Comparison of ENCODE assay signal across 19 cellular contexts in genomic region chr20:58927490-58928061, GRCh38.
"Had no signal": no experiment of that assay in that cellular context is flagged by ENCODE, and none has a peak within 500 bp of the region (broad histone marks: within the 10 kb centered on the region; RNA-seq: fewer than 3 reads in every experiment).

No MANE protein-coding gene starts in this region.

- H3K27me3 ChIP-seq: neutrophil, right atrium auricular region, suprapubic skin, thyroid gland, uterus had no signal

- H3K4me1 ChIP-seq: esophagus squamous epithelium, foreskin keratinocyte, right atrium auricular region, suprapubic skin, uterus had no signal

- ATAC-seq: foreskin keratinocyte; left ventricle myocardium superior; mucosa of descending colon; naive thymus-derived CD8-positive, alpha-beta T cell; stimulated activated effector memory CD8-positive, alpha-beta T cell treated with anti-CD3 and anti-CD28 coated beads, Interleukin-12 subunit alpha, Interleukin-12 subunit beta, amount 100 ng/mL, for 72 hours; stimulated activated naive CD8-positive, alpha-beta T cell treated with anti-CD3 and anti-CD28 coated beads, Interleukin-15, Interleukin-2, amounts not matched to agents 100 U/mL and 50 U/mL, for 24 hours had no signal

- H3K27ac ChIP-seq: esophagus squamous epithelium, foreskin keratinocyte, neutrophil, right atrium auricular region, suprapubic skin, thyroid gland, uterus had no signal

- H3K36me3 ChIP-seq: esophagus squamous epithelium, neutrophil, right atrium auricular region, suprapubic skin, thyroid gland, uterus had no signal

- DNase-seq: effector memory CD4-positive, alpha-beta T cell; esophagus squamous epithelium; foreskin keratinocyte; immature natural killer cell; left ventricle myocardium superior; mucosa of descending colon; naive thymus-derived CD8-positive, alpha-beta T cell; posterior cingulate gyrus; small intestine; stimulated activated CD4-positive, alpha-beta T cell treated with anti-CD3 and anti-CD28 coated beads, Interleukin-12 subunit alpha, Interleukin-12 subunit beta, amount 100 ng/mL, for 4 hours; stimulated activated CD4-positive, alpha-beta T cell treated with anti-CD3 and anti-CD28 coated beads, Interleukin-2, amount 100 ng/mL, for 48 hours; stimulated activated CD8-positive, alpha-beta memory T cell treated with anti-CD3 and anti-CD28 coated beads, Interleukin-4, amount 100 ng/mL, for 48 hours; stimulated activated naive CD8-positive, alpha-beta T cell treated with anti-CD3 and anti-CD28 coated beads, Interleukin-15, Interleukin-2, amounts not matched to agents 100 U/mL and 50 U/mL, for 24 hours; uterus had no signal

- H3K9me3 ChIP-seq: esophagus squamous epithelium, mucosa of descending colon, neutrophil, right atrium auricular region, suprapubic skin, thyroid gland, uterus had no signal

- H3K4me3 ChIP-seq: esophagus squamous epithelium, mucosa of descending colon, right atrium auricular region, suprapubic skin, thyroid gland, uterus had no signal
